Comparison of ENCODE assay signal across 11 cellular contexts in the genomic region with DNA sequence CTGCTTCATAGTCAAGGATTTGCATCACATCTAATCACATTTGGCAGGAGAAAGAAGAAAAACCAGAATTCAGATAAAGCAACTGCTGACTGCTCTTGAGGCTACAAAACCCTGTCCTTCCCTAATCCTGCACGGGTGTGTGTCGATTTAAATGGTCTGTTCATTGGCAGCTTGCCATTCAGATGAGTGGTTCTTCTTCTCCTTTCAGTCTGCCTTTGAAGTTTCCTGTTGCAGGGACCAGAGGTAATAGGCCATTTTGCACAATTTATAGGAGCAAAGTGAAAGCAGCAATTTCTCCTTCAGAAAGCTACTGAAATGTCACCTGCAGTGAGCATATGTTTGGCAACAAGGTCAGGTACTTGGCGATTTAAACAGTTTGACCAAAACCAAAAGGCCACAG.
A peak's percentile ranks its signal among the peaks of the same experiment; 100 is the strongest.
DNase-seq lines count a peak whose midpoint lies in the region; ATAC-seq, FAIRE-seq and TF ChIP-seq lines count a peak whose summit lies in the region.
"Had no signal": no experiment of that assay in that cellular context is flagged by ENCODE, and none has a peak within 500 bp of the region (broad histone marks: within the 10 kb centered on the region; RNA-seq: fewer than 3 reads in every experiment).

No MANE protein-coding gene starts in this region.

- BruUV-seq in MCF 10A (replicated peaks; lab: Mats Ljungman, UMichigan), result no TSS peak

- H3K4me1 Mint-ChIP-seq in MCF 10A (ENCODE audit: insufficient read depth, unreplicated experiment) (no peaks in the 10 kb centered on the region), glutamatergic neuron (ENCODE audit: low read depth, unreplicated experiment) (no peaks in the 10 kb centered on the region)

- H3K4me3 ChIP-seq in breast epithelium, result no peak overlapping the region

- TF ChIP-seq POLR2A in breast epithelium (IDR thresholded peaks at IDR 0.05), result no peak

- H3K27me3 Mint-ChIP-seq in MCF 10A (ENCODE audit: insufficient read depth, unreplicated experiment), result peaks cover 63% of the 10 kb centered on the region
- H3K27me3 Mint-ChIP-seq in glutamatergic neuron (ENCODE audit: unreplicated experiment), result peaks cover 1% of the 10 kb centered on the region

- no peak for ATAC-seq in HG03139 (IDR thresholded peaks at IDR 0.05; ENCODE audit: unreplicated experiment)

- H3K36me3 ChIP-seq in breast epithelium, result no peaks in the 10 kb centered on the region

- H3K9me3 ChIP-seq in breast epithelium, result no peaks in the 10 kb centered on the region

- DNase-seq in MCF 10A (ENCODE audit: unreplicated experiment) (peak; percentile 41), breast epithelium (ENCODE audit: low spot score in 2 of 2) (no peak), NCI-H748 (lab: John Stamatoyannopoulos, UW; ENCODE audit: unreplicated experiment) (peak; percentile 96), cerebellar cortex (ENCODE audit: low spot score) (peak; percentile 92), urothelium cell line (ENCODE audit: low spot score) (peak; percentile 8), glutamatergic neuron (no peak)
- DNase-seq in activated CD4-positive, alpha-beta T cell treated with anti-CD3 and anti-CD28 coated beads, Interleukin-2, amount 50 U/mL, for 4 hours, result no peak
- DNase-seq: kidney, NCI-H1694 had no signal

- H3K4me1 ChIP-seq in breast epithelium, result no peaks in the 10 kb centered on the region

- POLR2A ChIA-PET in MCF 10A (lab: Yijun Ruan, JAX), result no interaction called here

- H3K4me3 Mint-ChIP-seq in MCF 10A (ENCODE audit: unreplicated experiment), result no peak overlapping the region
- H3K4me3 Mint-ChIP-seq in glutamatergic neuron (ENCODE audit: unreplicated experiment), result no peak overlapping the region

- TF ChIP-seq CTCF in MCF 10A (IDR thresholded peaks at IDR 0.05; ENCODE audit: unreplicated experiment) (no peak), breast epithelium (IDR thresholded peaks at IDR 0.05) (no peak), glutamatergic neuron (IDR thresholded peaks at IDR 0.05; ENCODE audit: partially characterized antibody, unreplicated experiment) (no peak)

- H3K27me3 ChIP-seq in breast epithelium, result no peaks in the 10 kb centered on the region

- peak; percentile 9 for FAIRE-seq in urothelium cell line (lab: Jason Lieb, UNC)
- FAIRE-seq: colon, kidney had no signal

- H3K9me3 Mint-ChIP-seq in MCF 10A (ENCODE audit: unreplicated experiment) (no peaks in the 10 kb centered on the region), glutamatergic neuron (ENCODE audit: unreplicated experiment) (no peaks in the 10 kb centered on the region)

- CTCF ChIA-PET in MCF 10A (lab: Yijun Ruan, JAX), result no interaction called here

- H3K27ac Mint-ChIP-seq in MCF 10A (ENCODE audit: low read depth, unreplicated experiment) (no peak overlapping the region), glutamatergic neuron (ENCODE audit: unreplicated experiment) (no peak overlapping the region)

- intact Hi-C loops in MCF 10A (cut with micrococcal nuclease), result no loop called here
- intact Hi-C loops in breast epithelium (cut with DNase I; ENCODE audit: low total_unique reads), result no loop called here

- no peak overlapping the region for H3K27ac ChIP-seq in breast epithelium

- H3K36me3 Mint-ChIP-seq in MCF 10A (ENCODE audit: insufficient read depth, unreplicated experiment) (no peaks in the 10 kb centered on the region), glutamatergic neuron (ENCODE audit: unreplicated experiment) (no peaks in the 10 kb centered on the region)

Comparison
In these comparisons a context has a peak if more than half of its experiments do, and no peak if none do; other contexts are left out.
1. DNase-seq: peak in MCF 10A (single experiment), NCI-H748 (single experiment), cerebellar cortex (single experiment) and urothelium cell line (single experiment); none in breast epithelium (0 of 2), activated CD4-positive, alpha-beta T cell treated with anti-CD3 and anti-CD28 coated beads, Interleukin-2, amount 50 U/mL, for 4 hours (0 of 2) and glutamatergic neuron (single experiment).